Comparison of ENCODE assay signal across 9 cellular contexts in the genomic region with DNA sequence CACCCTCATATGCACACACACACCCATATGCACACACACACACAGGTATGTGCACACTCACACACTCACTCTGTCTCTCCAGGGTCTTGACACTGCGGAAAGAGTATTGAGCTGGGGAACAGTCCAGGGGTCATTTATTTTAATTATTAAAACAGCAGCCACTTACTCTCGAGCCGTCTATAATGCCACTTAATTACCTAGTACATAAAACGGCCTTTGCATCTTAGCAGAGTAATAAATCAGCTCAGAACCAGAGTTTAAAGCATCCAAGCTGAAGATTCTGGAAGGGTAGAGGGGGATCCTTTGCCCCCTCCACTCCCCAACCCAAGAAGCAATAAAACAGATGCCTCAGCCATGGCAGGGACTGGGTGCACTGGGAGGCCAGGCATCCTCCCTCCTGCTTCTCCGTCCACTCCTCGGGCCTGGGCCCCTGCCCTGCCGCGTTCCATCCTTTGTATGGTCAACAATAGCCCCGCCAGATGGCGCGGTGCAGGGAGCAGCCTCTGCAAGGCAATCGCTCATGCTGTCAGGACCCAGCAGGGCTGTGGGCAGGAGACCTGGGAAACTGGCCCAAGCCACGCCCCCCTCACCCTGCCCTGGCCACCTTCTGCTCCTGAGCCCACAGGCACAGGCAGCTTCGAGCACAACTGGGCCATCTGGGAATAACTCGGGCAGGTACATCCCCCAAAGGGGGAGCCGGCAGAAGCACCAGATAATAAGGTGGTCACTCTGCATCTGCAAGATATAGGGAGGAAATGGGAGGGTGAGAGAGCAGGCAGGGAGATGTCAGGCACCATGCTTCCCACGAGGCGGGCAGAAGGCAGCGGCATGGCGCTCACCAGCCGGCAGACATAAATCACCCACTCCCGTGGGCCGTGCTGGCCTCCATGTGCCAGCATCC. TPM values are rescaled to one million over a fixed set of nuclear protein-coding genes. Genes with fewer than 3 reads are reported as not detected.
DNase-seq lines count a peak whose midpoint lies in the region; ATAC-seq and TF ChIP-seq lines count a peak whose summit lies in the region.
"Had no signal": no experiment of that assay in that cellular context is flagged by ENCODE, and none has a peak within 500 bp of the region (broad histone marks: within the 10 kb centered on the region; RNA-seq: fewer than 3 reads in every experiment).

No MANE protein-coding gene starts in this region.

- CTCF ChIA-PET in CD8-positive, alpha-beta T cell (lab: Charles Lee): interaction anchor here (0.8 kb wide), 1 partner anchor 54 kb away, joined by 3 read pairs; no protein-coding TSS in a partner anchor

- no peak for ATAC-seq in GM18520 (IDR thresholded peaks at IDR 0.05; ENCODE audit: unreplicated experiment)
- no peak for ATAC-seq in CD8-positive, alpha-beta T cell

- intact Hi-C loops in CD8-positive, alpha-beta T cell (cut with DNase I, micrococcal nuclease): no loop called here

- no peak overlapping the region for H3K9ac ChIP-seq in liver (ENCODE audit: low read depth in 1 of 2, low read length in 2 of 2)

- H3K4me1 ChIP-seq in liver (ENCODE audit: control insufficient read depth in 4 of 4, insufficient read depth in 4 of 4, low read length in 3 of 4): peaks cover 40 to 91% (median 79%) of the 10 kb centered on the region in 4 donors
- H3K4me1 ChIP-seq in CD8-positive, alpha-beta T cell (ENCODE audit: insufficient read depth, low read length): no peaks in the 10 kb centered on the region

- POLR2A ChIA-PET in CD8-positive, alpha-beta T cell (lab: Charles Lee): no interaction called here

- TF ChIP-seq CTCF in C4-2B (conservative IDR thresholded peaks at IDR 0.05) (no peak; the same call in 1 of the 2 replicates), liver (IDR thresholded peaks at IDR 0.05; ENCODE audit: low read depth, low read length, missing input control) (peak; percentile 44)
- TF ChIP-seq CTCF in CD8-positive, alpha-beta T cell (IDR thresholded peaks at IDR 0.05): no peak

- H3K9me3 ChIP-seq in liver (ENCODE audit: control insufficient read depth in 4 of 4, low read length in 3 of 4): no peaks in the 10 kb centered on the region
- H3K9me3 ChIP-seq in CD8-positive, alpha-beta T cell (ENCODE audit: low read length): no peaks in the 10 kb centered on the region

- H3K4me1 Mint-ChIP-seq in CD8-positive, alpha-beta T cell (ENCODE audit: low read depth): peaks cover 2% of the 10 kb centered on the region

- no peak overlapping the region for H3K4me3 ChIP-seq in liver (ENCODE audit: low read depth in 1 of 3, low read length in 3 of 3)
- H3K4me3 ChIP-seq in CD8-positive, alpha-beta T cell (ENCODE audit: low read depth, low read length): no peak overlapping the region

- H3K27ac Mint-ChIP-seq in CD8-positive, alpha-beta T cell: no peak overlapping the region
- H3K27ac Mint-ChIP-seq: stimulated activated naive CD8-positive, alpha-beta T cell treated with anti-CD3 and anti-CD28 coated beads, Interleukin-15, Interleukin-2, amounts not matched to agents 100 ng/mL and 50 ng/mL, for 24 hours had no signal

- no peaks in the 10 kb centered on the region for H3K27me3 ChIP-seq in liver (ENCODE audit: control insufficient read depth in 4 of 4, insufficient read depth in 4 of 4, low read length in 3 of 4)
- H3K27me3 ChIP-seq in CD8-positive, alpha-beta T cell (ENCODE audit: insufficient read depth, low read length): no peaks in the 10 kb centered on the region

- H3K27me3 Mint-ChIP-seq in CD8-positive, alpha-beta T cell (ENCODE audit: low read depth): no peaks in the 10 kb centered on the region
- H3K27me3 Mint-ChIP-seq: stimulated activated naive CD8-positive, alpha-beta T cell treated with anti-CD3 and anti-CD28 coated beads, Interleukin-15, Interleukin-2, amounts not matched to agents 100 ng/mL and 50 ng/mL, for 24 hours had no signal

- no peak overlapping the region for H3K4me3 Mint-ChIP-seq in CD8-positive, alpha-beta T cell
- H3K4me3 Mint-ChIP-seq: stimulated activated naive CD8-positive, alpha-beta T cell treated with anti-CD3 and anti-CD28 coated beads, Interleukin-15, Interleukin-2, amounts not matched to agents 100 ng/mL and 50 ng/mL, for 24 hours had no signal

- WGBS in liver: 32% methylated on average over 23 of the region's 23 CpGs

- TF ChIP-seq RAD21 in liver (IDR thresholded peaks at IDR 0.05): peak; percentile 78 to 86

- DNase-seq in NCI-H2227 (lab: John Stamatoyannopoulos, UW; ENCODE audit: unreplicated experiment): peak; percentile 81
- DNase-seq in cerebellar nuclear complex (lab: John Stamatoyannopoulos, UW): peak; percentile 21 to 79
- DNase-seq in ureter (ENCODE audit: low spot score): peak; percentile 90
- DNase-seq in CD8-positive, alpha-beta T cell: no peak
- DNase-seq in amniotic stem cell (lab: John Stamatoyannopoulos, UW): no peak

- H3K36me3 Mint-ChIP-seq in CD8-positive, alpha-beta T cell: no peaks in the 10 kb centered on the region

- H3K27ac ChIP-seq in C4-2B (peak overlapping the region; percentile 98), liver (ENCODE audit: low read depth in 1 of 2, low read length in 2 of 2) (peak overlapping the region; percentile 73 to 84)
- H3K27ac ChIP-seq in CD8-positive, alpha-beta T cell (ENCODE audit: low read depth, low read length): no peak overlapping the region

- H3K9me3 Mint-ChIP-seq in CD8-positive, alpha-beta T cell: no peaks in the 10 kb centered on the region
- H3K9me3 Mint-ChIP-seq: stimulated activated naive CD8-positive, alpha-beta T cell treated with anti-CD3 and anti-CD28 coated beads, Interleukin-15, Interleukin-2, amounts not matched to agents 100 ng/mL and 50 ng/mL, for 24 hours had no signal

- H3K36me3 ChIP-seq in liver (ENCODE audit: control insufficient read depth in 4 of 4, insufficient read depth in 3 of 4, low read depth in 1 of 4, low read length in 3 of 4): no peaks in the 10 kb centered on the region
- no peaks in the 10 kb centered on the region for H3K36me3 ChIP-seq in CD8-positive, alpha-beta T cell (ENCODE audit: insufficient read depth, low read length)

TF ChIP-seq in liver, 16 proteins besides CTCF, POLR2A, EP300 and RAD21:
- TF ChIP-seq TAF1 (conservative IDR thresholded peaks at IDR 0.05) (no peak), EGR1 (IDR thresholded peaks at IDR 0.05; ENCODE audit: low read depth in 2 of 2) (no peak), HNF4A (conservative IDR thresholded peaks at IDR 0.05) (peak; percentile 60 to 63), HNF4G (IDR thresholded peaks at IDR 0.05) (no peak), NR2F2 (IDR thresholded peaks at IDR 0.05) (peak; percentile 21), YY1 (IDR thresholded peaks at IDR 0.05) (peak; percentile 22), JUND (IDR thresholded peaks at IDR 0.05) (no peak), RXRA (IDR thresholded peaks at IDR 0.05) (peak; percentile 73 to 81), FOXA1 (IDR thresholded peaks at IDR 0.05) (peak; percentile 15), FOXA2 (IDR thresholded peaks at IDR 0.05) (no peak), SP1 (IDR thresholded peaks at IDR 0.05) (peak; percentile 57)
- TF ChIP-seq, protein P1, sequence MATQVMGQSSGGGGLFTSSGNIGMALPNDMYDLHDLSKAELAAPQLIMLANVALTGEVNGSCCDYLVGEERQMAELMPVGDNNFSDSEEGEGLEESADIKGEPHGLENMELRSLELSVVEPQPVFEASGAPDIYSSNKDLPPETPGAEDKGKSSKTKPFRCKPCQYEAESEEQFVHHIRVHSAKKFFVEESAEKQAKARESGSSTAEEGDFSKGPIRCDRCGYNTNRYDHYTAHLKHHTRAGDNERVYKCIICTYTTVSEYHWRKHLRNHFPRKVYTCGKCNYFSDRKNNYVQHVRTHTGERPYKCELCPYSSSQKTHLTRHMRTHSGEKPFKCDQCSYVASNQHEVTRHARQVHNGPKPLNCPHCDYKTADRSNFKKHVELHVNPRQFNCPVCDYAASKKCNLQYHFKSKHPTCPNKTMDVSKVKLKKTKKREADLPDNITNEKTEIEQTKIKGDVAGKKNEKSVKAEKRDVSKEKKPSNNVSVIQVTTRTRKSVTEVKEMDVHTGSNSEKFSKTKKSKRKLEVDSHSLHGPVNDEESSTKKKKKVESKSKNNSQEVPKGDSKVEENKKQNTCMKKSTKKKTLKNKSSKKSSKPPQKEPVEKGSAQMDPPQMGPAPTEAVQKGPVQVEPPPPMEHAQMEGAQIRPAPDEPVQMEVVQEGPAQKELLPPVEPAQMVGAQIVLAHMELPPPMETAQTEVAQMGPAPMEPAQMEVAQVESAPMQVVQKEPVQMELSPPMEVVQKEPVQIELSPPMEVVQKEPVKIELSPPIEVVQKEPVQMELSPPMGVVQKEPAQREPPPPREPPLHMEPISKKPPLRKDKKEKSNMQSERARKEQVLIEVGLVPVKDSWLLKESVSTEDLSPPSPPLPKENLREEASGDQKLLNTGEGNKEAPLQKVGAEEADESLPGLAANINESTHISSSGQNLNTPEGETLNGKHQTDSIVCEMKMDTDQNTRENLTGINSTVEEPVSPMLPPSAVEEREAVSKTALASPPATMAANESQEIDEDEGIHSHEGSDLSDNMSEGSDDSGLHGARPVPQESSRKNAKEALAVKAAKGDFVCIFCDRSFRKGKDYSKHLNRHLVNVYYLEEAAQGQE (IDR thresholded peaks at IDR 0.05): peak; percentile 54
- TF ChIP-seq, protein P2, sequence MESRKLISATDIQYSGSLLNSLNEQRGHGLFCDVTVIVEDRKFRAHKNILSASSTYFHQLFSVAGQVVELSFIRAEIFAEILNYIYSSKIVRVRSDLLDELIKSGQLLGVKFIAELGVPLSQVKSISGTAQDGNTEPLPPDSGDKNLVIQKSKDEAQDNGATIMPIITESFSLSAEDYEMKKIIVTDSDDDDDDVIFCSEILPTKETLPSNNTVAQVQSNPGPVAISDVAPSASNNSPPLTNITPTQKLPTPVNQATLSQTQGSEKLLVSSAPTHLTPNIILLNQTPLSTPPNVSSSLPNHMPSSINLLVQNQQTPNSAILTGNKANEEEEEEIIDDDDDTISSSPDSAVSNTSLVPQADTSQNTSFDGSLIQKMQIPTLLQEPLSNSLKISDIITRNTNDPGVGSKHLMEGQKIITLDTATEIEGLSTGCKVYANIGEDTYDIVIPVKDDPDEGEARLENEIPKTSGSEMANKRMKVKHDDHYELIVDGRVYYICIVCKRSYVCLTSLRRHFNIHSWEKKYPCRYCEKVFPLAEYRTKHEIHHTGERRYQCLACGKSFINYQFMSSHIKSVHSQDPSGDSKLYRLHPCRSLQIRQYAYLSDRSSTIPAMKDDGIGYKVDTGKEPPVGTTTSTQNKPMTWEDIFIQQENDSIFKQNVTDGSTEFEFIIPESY (IDR thresholded peaks at IDR 0.05): no peak

RNA-seq across cellular contexts. Expression of gene CCDC85C, which starts 40.9 kb away (rescaled TPM):
- total RNA-seq in liver (10 to 100 TPM in 1 of 2 donors, 1 to 10 TPM in 1; 7.1 to 12.1 TPM), ureter (30.1 TPM)
- polyA plus RNA-seq in liver: 10 to 100 TPM in 1 of 2 donors, 1 to 10 TPM in 1; 4.0 to 23.9 TPM
- total RNA-seq in CD8-positive, alpha-beta T cell: 1 to 10 TPM; 6.9 to 7.1 TPM

Comparison
In these comparisons a context has a peak if more than half of its experiments do, and no peak if none do; other contexts are left out.
1. DNase-seq: peak in NCI-H2227 (single experiment), cerebellar nuclear complex (2 of 2) and ureter (single experiment); none in CD8-positive, alpha-beta T cell (0 of 7) and amniotic stem cell (single experiment).